10 cellular contexts compared by ENCODE assay signal in genomic region chr21:44054710-44055109, GRCh38. TPM values are rescaled to one million over a fixed set of nuclear protein-coding genes. Genes with fewer than 3 reads are reported as not detected.
DNase-seq lines count a peak whose midpoint lies in the region; ATAC-seq and FAIRE-seq lines count a peak whose summit lies in the region.
"Had no signal": no experiment of that assay in that cellular context is flagged by ENCODE, and none has a peak within 500 bp of the region (broad histone marks: within the 10 kb centered on the region; RNA-seq: fewer than 3 reads in every experiment).

No MANE protein-coding gene starts in this region.

- peak; percentile 9 for DNase-seq in HT1080 (ENCODE audit: low read depth)
- peak; percentile 53 for DNase-seq in astrocyte of the hippocampus (ENCODE audit: low read depth, low spot score)
- DNase-seq in kidney glomerular epithelial cell (lab: John Stamatoyannopoulos, UW), result peak; percentile 77
- DNase-seq in stimulated activated effector memory CD8-positive, alpha-beta T cell treated with anti-CD3 and anti-CD28 coated beads, Interleukin-12 subunit alpha, Interleukin-12 subunit beta, amount 100 ng/mL, for 72 hours (ENCODE audit: low spot score in 2 of 2), result no peak
- DNase-seq in MG63, result no peak
- DNase-seq in urothelium cell line (ENCODE audit: low spot score), result no peak
- DNase-seq in NCI-H1417 (lab: John Stamatoyannopoulos, UW), result no peak
- DNase-seq: NCI-H1436, pancreas had no signal

- no peaks in the 10 kb centered on the region for H3K9me3 ChIP-seq in MG63
- H3K9me3 ChIP-seq: pancreas had no signal

- H3K4me3 Mint-ChIP-seq in stimulated activated effector memory CD8-positive, alpha-beta T cell treated with anti-CD3 and anti-CD28 coated beads, Interleukin-12 subunit alpha, Interleukin-12 subunit beta, amount 100 ng/mL, for 72 hours, result no peak overlapping the region

- H3K36me3 Mint-ChIP-seq in stimulated activated effector memory CD8-positive, alpha-beta T cell treated with anti-CD3 and anti-CD28 coated beads, Interleukin-12 subunit alpha, Interleukin-12 subunit beta, amount 100 ng/mL, for 72 hours, result peaks cover 85% of the 10 kb centered on the region

- H3K4me3 ChIP-seq in MG63, result no peak overlapping the region
- H3K4me3 ChIP-seq: pancreas had no signal

- H3K36me3 ChIP-seq in MG63, result peaks cover 45% of the 10 kb centered on the region

- no peaks in the 10 kb centered on the region for H3K27me3 ChIP-seq in MG63
- H3K27me3 ChIP-seq: pancreas had no signal

- ATAC-seq in stimulated activated effector memory CD8-positive, alpha-beta T cell treated with anti-CD3 and anti-CD28 coated beads, Interleukin-12 subunit alpha, Interleukin-12 subunit beta, amount 100 ng/mL, for 72 hours, result no peak
- ATAC-seq in GM18907 (IDR thresholded peaks at IDR 0.05; ENCODE audit: unreplicated experiment), result no peak
- ATAC-seq: pancreas had no signal

- FAIRE-seq in urothelium cell line (lab: Jason Lieb, UNC), result no peak
- FAIRE-seq: pancreas had no signal

- H3K4me1 Mint-ChIP-seq in stimulated activated effector memory CD8-positive, alpha-beta T cell treated with anti-CD3 and anti-CD28 coated beads, Interleukin-12 subunit alpha, Interleukin-12 subunit beta, amount 100 ng/mL, for 72 hours, result peaks cover 45% of the 10 kb centered on the region

- H3K9me3 Mint-ChIP-seq in stimulated activated effector memory CD8-positive, alpha-beta T cell treated with anti-CD3 and anti-CD28 coated beads, Interleukin-12 subunit alpha, Interleukin-12 subunit beta, amount 100 ng/mL, for 72 hours, result no peaks in the 10 kb centered on the region

- peak overlapping the region; percentile 78 for H3K27ac Mint-ChIP-seq in stimulated activated effector memory CD8-positive, alpha-beta T cell treated with anti-CD3 and anti-CD28 coated beads, Interleukin-12 subunit alpha, Interleukin-12 subunit beta, amount 100 ng/mL, for 72 hours

RNA-seq across cellular contexts. Expression of gene TRAPPC10, which starts 42.6 kb away (rescaled TPM):
- 37.6 and 40.9 TPM in 2 replicates for total RNA-seq in HT1080 (2014; rRNA removed; shearing (Covaris generic))
- 20.6 and 24.4 TPM in 2 replicates for polyA plus RNA-seq in HT1080 (2015; cell fraction: cytosol; rRNA removed)
- 37.4 and 44.9 TPM in 2 replicates for polyA plus RNA-seq in HT1080 (2015; cell fraction: nucleus; rRNA removed)
- total RNA-seq in MG63 (2014; rRNA removed; shearing (Covaris generic); ENCODE audit: low replicate concordance), result 18.3 and 33.7 TPM in 2 replicates

RNA-seq across cellular contexts. Expression of gene PWP2, which starts 52.5 kb away (rescaled TPM):
- 7.7 and 32.0 TPM in 2 replicates for total RNA-seq in HT1080 (2014; rRNA removed; shearing (Covaris generic))
- 3.7 and 4.3 TPM in 2 replicates for polyA plus RNA-seq in HT1080 (2015; cell fraction: cytosol; rRNA removed)
- polyA plus RNA-seq in HT1080 (2015; cell fraction: nucleus; rRNA removed), result 12.3 and 12.6 TPM in 2 replicates
- 45.2 and 51.7 TPM in 2 replicates for total RNA-seq in MG63 (2014; rRNA removed; shearing (Covaris generic); ENCODE audit: low replicate concordance)

Comparison
In these comparisons a context has a peak if more than half of its experiments do, and no peak if none do; other contexts are left out.
1. DNase-seq: peak in HT1080 (single experiment), astrocyte of the hippocampus (single experiment) and kidney glomerular epithelial cell (single experiment); none in stimulated activated effector memory CD8-positive, alpha-beta T cell treated with anti-CD3 and anti-CD28 coated beads, Interleukin-12 subunit alpha, Interleukin-12 subunit beta, amount 100 ng/mL, for 72 hours (0 of 2), MG63 (single experiment), urothelium cell line (single experiment) and NCI-H1417 (0 of 3).